In the genomic region with DNA sequence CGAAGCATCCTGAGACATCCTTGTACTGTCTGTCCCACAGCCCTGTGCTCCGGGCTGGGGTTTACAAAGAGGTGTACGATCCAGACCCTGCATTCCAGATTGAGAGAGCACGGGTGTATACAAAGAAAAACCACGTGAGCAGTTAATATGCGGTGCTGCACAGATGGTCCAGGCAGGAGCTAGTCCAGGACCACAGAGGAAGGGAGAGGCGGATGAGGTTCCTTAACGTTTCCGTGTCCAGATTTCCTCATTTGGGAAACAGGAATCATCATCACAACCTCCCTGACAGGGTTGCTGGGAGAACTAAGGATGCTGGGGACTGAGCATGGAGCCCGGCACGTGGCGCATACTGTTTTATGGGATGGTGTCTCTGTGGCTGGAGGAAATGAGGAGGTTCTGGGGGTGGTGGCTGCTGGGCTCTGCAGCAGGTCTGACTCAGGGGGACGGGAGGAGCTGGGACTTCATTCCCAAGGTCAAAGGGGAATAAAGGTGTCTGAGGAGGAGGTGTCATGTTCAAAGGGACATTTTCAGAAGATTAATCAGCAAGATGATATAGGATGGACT, we compare ENCODE assay signal across 19 cellular contexts. TPM values are rescaled to one million over a fixed set of nuclear protein-coding genes. Genes with fewer than 3 reads are reported as not detected.
A peak's percentile ranks its signal among the peaks of the same experiment; 100 is the strongest.
DNase-seq lines count a peak whose midpoint lies in the region; ATAC-seq, FAIRE-seq and TF ChIP-seq lines count a peak whose summit lies in the region.
"Had no signal": no experiment of that assay in that cellular context is flagged by ENCODE, and none has a peak within 500 bp of the region (broad histone marks: within the 10 kb centered on the region; RNA-seq: fewer than 3 reads in every experiment).

No MANE protein-coding gene starts in this region.

- CTCF ChIA-PET in HepG2 (lab: Yijun Ruan, JAX; ENCODE audit: low intra/inter-chr PET ratio, low total read pairs): interaction anchor here (0.8 to 1.6 kb wide), 2 partner anchors 166 to 168 kb away, joined by 3 to 4 read pairs; no protein-coding TSS in a partner anchor

- peaks cover 82% of the 10 kb centered on the region for H3K36me3 Mint-ChIP-seq in stimulated activated effector memory CD8-positive, alpha-beta T cell treated with anti-CD3 and anti-CD28 coated beads, Interleukin-12 subunit alpha, Interleukin-12 subunit beta, amount 100 ng/mL, for 72 hours
- peaks cover 54% of the 10 kb centered on the region for H3K36me3 Mint-ChIP-seq in endodermal cell (ENCODE audit: low read depth)

- no peaks in the 10 kb centered on the region for H3K9me2 ChIP-seq in OCI-LY1 (ENCODE audit: low read depth, low read length)

- no peaks in the 10 kb centered on the region for H3K79me2 ChIP-seq in HepG2 (ENCODE audit: insufficient read depth, low read length)
- no peaks in the 10 kb centered on the region for H3K79me2 ChIP-seq in OCI-LY1 (ENCODE audit: insufficient read depth, low read length)

- no peak for TF ChIP-seq RAD21 in HepG2 (CRISPR knock-in tag; IDR thresholded peaks at IDR 0.05)

- H3K36me3 ChIP-seq in HepG2 (replicated peaks in 1 of 2; ENCODE audit: control insufficient read depth in 1 of 2, insufficient read depth in 2 of 2, low read length in 2 of 2): peaks cover 37 to 77% of the 10 kb centered on the region in 2 experiments
- H3K36me3 ChIP-seq in right lobe of liver: peaks cover 7 to 65% (median 8%) of the 10 kb centered on the region in 4 donors
- H3K36me3 ChIP-seq in OCI-LY1 (ENCODE audit: insufficient read depth, low read length): peaks cover 36% of the 10 kb centered on the region
- H3K36me3 ChIP-seq in endodermal cell (ENCODE audit: control insufficient read depth, insufficient read depth, low read length): peaks cover 43% of the 10 kb centered on the region

- no peaks in the 10 kb centered on the region for H3K9me3 ChIP-seq in HepG2 (ENCODE audit: low read length)
- no peaks in the 10 kb centered on the region for H3K9me3 ChIP-seq in right lobe of liver
- H3K9me3 ChIP-seq in OCI-LY1 (ENCODE audit: low read length): no peaks in the 10 kb centered on the region
- H3K9me3 ChIP-seq in endodermal cell (ENCODE audit: control insufficient read depth, low read length): no peaks in the 10 kb centered on the region
- H3K9me3 ChIP-seq: MG63 had no signal

- H3K4me2 ChIP-seq in HepG2 (ENCODE audit: low read depth, low read length) (no peak overlapping the region), OCI-LY1 (ENCODE audit: low read length) (peak overlapping the region; percentile 65; the same call in 1 of the 2 replicates)

- H3K4me1 Mint-ChIP-seq in stimulated activated effector memory CD8-positive, alpha-beta T cell treated with anti-CD3 and anti-CD28 coated beads, Interleukin-12 subunit alpha, Interleukin-12 subunit beta, amount 100 ng/mL, for 72 hours: peaks cover 25% of the 10 kb centered on the region
- peaks cover 1% of the 10 kb centered on the region for H3K4me1 Mint-ChIP-seq in endodermal cell

- no peak for DNase-seq in HepG2 (ENCODE audit: low spot score)
- no peak for DNase-seq in right lobe of liver
- DNase-seq in cerebellum (ENCODE audit: low spot score): peak; percentile 67
- no peak for DNase-seq in stimulated activated effector memory CD8-positive, alpha-beta T cell treated with anti-CD3 and anti-CD28 coated beads, Interleukin-12 subunit alpha, Interleukin-12 subunit beta, amount 100 ng/mL, for 72 hours (ENCODE audit: low spot score in 2 of 2)
- no peak for DNase-seq in endodermal cell
- DNase-seq in stimulated activated CD4-positive, alpha-beta T cell treated with anti-CD3 and anti-CD28 coated beads, Interleukin-4, amount 100 ng/mL, for 4 hours: no peak
- DNase-seq in foreskin keratinocyte: no peak
- DNase-seq: Calu3, MG63, NCI-H2029, NCI-H524 treated with DMSO at 0.1 percent for 48 hours, NCI-H774 had no signal

- H3K9ac ChIP-seq in HepG2 (ENCODE audit: insufficient read depth, low read depth, low read length): no peak overlapping the region
- no peak overlapping the region for H3K9ac ChIP-seq in OCI-LY1 (ENCODE audit: low read length)
- H3K9ac ChIP-seq in endodermal cell (ENCODE audit: extremely low read depth, low read length, poor library complexity, severe bottlenecking): no peak overlapping the region

- H3K4me1 ChIP-seq in HepG2 (ENCODE audit: insufficient read depth, low read length) (peaks cover 3% of the 10 kb centered on the region), right lobe of liver (peaks cover 0 to 10% (median 4%) of the 10 kb centered on the region in 4 donors), OCI-LY1 (ENCODE audit: insufficient read depth, low read length, severe bottlenecking) (peaks cover 13% of the 10 kb centered on the region), endodermal cell (ENCODE audit: control insufficient read depth, insufficient read depth, low read length) (no peaks in the 10 kb centered on the region), foreskin keratinocyte (no peaks in the 10 kb centered on the region)

- ATAC-seq in HepG2: no peak
- no peak for ATAC-seq in right lobe of liver
- ATAC-seq in stimulated activated effector memory CD8-positive, alpha-beta T cell treated with anti-CD3 and anti-CD28 coated beads, Interleukin-12 subunit alpha, Interleukin-12 subunit beta, amount 100 ng/mL, for 72 hours: no peak
- no peak for ATAC-seq in foreskin keratinocyte
- ATAC-seq: PC-3 had no signal

- 89% methylated on average over 13 of the region's 13 CpGs for WGBS in HepG2 (ENCODE audit: low lambda C conversion rate)
- WGBS in right lobe of liver (ENCODE audit: insufficient coverage, low coverage, low lambda C conversion rate, missing lambda C conversion rate): 75% methylated on average over 10 of the region's 13 CpGs
- 88 to 95% methylated on average over 11 to 13 of the region's 13 CpGs for WGBS in endodermal cell (ENCODE audit: insufficient coverage in 1 of 2, insufficient read length in 1 of 2), 2 experiments

- TF ChIP-seq POLR2A in HepG2 (IDR thresholded peaks at IDR 0.05; ENCODE audit: insufficient read depth in 1 of 2, low read depth in 2 of 2, low read length in 2 of 2): no peak
- TF ChIP-seq POLR2A in right lobe of liver (IDR thresholded peaks at IDR 0.05): no peak

- H3F3A ChIP-seq in OCI-LY1 (ENCODE audit: insufficient read depth, low read length): no peaks in the 10 kb centered on the region

- in situ Hi-C loops in HepG2 (cut with HindIII; ENCODE audit: extremely low pct_ligation_motif_present, low pct_unique_long_range_greater_than_20kb): loop anchor here (5.0 kb wide), 1 partner anchor 169 kb away; no protein-coding TSS in a partner anchor

- H3K27ac Mint-ChIP-seq in stimulated activated effector memory CD8-positive, alpha-beta T cell treated with anti-CD3 and anti-CD28 coated beads, Interleukin-12 subunit alpha, Interleukin-12 subunit beta, amount 100 ng/mL, for 72 hours: peak overlapping the region; percentile 36
- no peak overlapping the region for H3K27ac Mint-ChIP-seq in endodermal cell
- H3K27ac Mint-ChIP-seq: B cell had no signal

- H3K27me3 Mint-ChIP-seq in endodermal cell (ENCODE audit: insufficient read depth): no peaks in the 10 kb centered on the region
- H3K27me3 Mint-ChIP-seq: B cell; CD8-positive, alpha-beta memory T cell had no signal

- H3K27ac ChIP-seq in HepG2 (ENCODE audit: extremely low read length, insufficient read depth, low read length) (no peak overlapping the region), right lobe of liver (no peak overlapping the region), OCI-LY1 (ENCODE audit: low read depth, low read length, poor library complexity, severe bottlenecking) (no peak overlapping the region), endodermal cell (ENCODE audit: low read depth, low read length) (no peak overlapping the region), foreskin keratinocyte (no peak overlapping the region)
- H3K27ac ChIP-seq: C4-2B had no signal

- TF ChIP-seq EP300 in HepG2 (IDR thresholded peaks at IDR 0.05; ENCODE audit: low read depth in 2 of 2, low read length in 2 of 2): no peak
- no peak for TF ChIP-seq EP300 in HepG2 (CRISPR knock-in tag; IDR thresholded peaks at IDR 0.05; ENCODE audit: borderline replicate concordance)

- intact Hi-C loops in HepG2 (cut with micrococcal nuclease; ENCODE audit: unreplicated experiment): no loop called here
- intact Hi-C loops in right lobe of liver (cut with DNase I): loop anchor here in 1 of 2 donors (10.0 kb wide), 1 partner anchor 166 kb away; no protein-coding TSS in a partner anchor

- POLR2A ChIA-PET in HepG2 (lab: Yijun Ruan, JAX): no interaction called here

- H3K9me3 Mint-ChIP-seq in stimulated activated effector memory CD8-positive, alpha-beta T cell treated with anti-CD3 and anti-CD28 coated beads, Interleukin-12 subunit alpha, Interleukin-12 subunit beta, amount 100 ng/mL, for 72 hours: no peaks in the 10 kb centered on the region
- H3K9me3 Mint-ChIP-seq in endodermal cell: no peaks in the 10 kb centered on the region

- H3K4me3 ChIP-seq in HepG2 (replicated peaks in 1 of 3; ENCODE audit: insufficient read depth in 1 of 3, low read depth in 2 of 3, low read length in 3 of 3): no peak overlapping the region
- H3K4me3 ChIP-seq in right lobe of liver: no peak overlapping the region
- H3K4me3 ChIP-seq in OCI-LY1 (ENCODE audit: low read depth, low read length, poor library complexity, severe bottlenecking): no peak overlapping the region
- no peak overlapping the region for H3K4me3 ChIP-seq in endodermal cell (ENCODE audit: low read length)
- H3K4me3 ChIP-seq: MG63 had no signal

- H3K27me3 ChIP-seq in HepG2 (ENCODE audit: control insufficient read depth in 1 of 2, insufficient read depth in 2 of 2, low read length in 2 of 2) (no peaks in the 10 kb centered on the region), right lobe of liver (no peaks in the 10 kb centered on the region), OCI-LY1 (ENCODE audit: insufficient read depth, low read length) (no peaks in the 10 kb centered on the region), endodermal cell (ENCODE audit: control insufficient read depth, insufficient read depth, low read length, poor library complexity, severe bottlenecking) (no peaks in the 10 kb centered on the region), foreskin keratinocyte (no peaks in the 10 kb centered on the region)
- H3K27me3 ChIP-seq: MG63 had no signal

- H2AFZ ChIP-seq in HepG2 (ENCODE audit: low read length) (no peak overlapping the region), OCI-LY1 (ENCODE audit: low read length) (no peak overlapping the region)

- FAIRE-seq in HepG2 (lab: Jason Lieb, UNC): no peak
- FAIRE-seq: GM18507, HTR-8/SVneo had no signal

- H4K20me1 ChIP-seq in HepG2 (ENCODE audit: insufficient read depth, low read length) (no peaks in the 10 kb centered on the region), OCI-LY1 (ENCODE audit: insufficient read depth, low read length) (no peaks in the 10 kb centered on the region)

- H3K4me3 Mint-ChIP-seq in stimulated activated effector memory CD8-positive, alpha-beta T cell treated with anti-CD3 and anti-CD28 coated beads, Interleukin-12 subunit alpha, Interleukin-12 subunit beta, amount 100 ng/mL, for 72 hours: no peak overlapping the region
- H3K4me3 Mint-ChIP-seq in endodermal cell: no peak overlapping the region
- H3K4me3 Mint-ChIP-seq: B cell had no signal

- no peak for TF ChIP-seq CTCF in HepG2 (CRISPR knock-in tag; IDR thresholded peaks at IDR 0.05)
- no peak for TF ChIP-seq CTCF in right lobe of liver (IDR thresholded peaks at IDR 0.05)
- no peak for TF ChIP-seq CTCF in OCI-LY1 (IDR thresholded peaks at IDR 0.05; ENCODE audit: low read length)
- no peak for TF ChIP-seq CTCF in endodermal cell (conservative IDR thresholded peaks at IDR 0.05)
- TF ChIP-seq CTCF in foreskin keratinocyte (conservative IDR thresholded peaks at IDR 0.05): no peak

- no TSS peak for BruUV-seq in HepG2 (replicated peaks; lab: Mats Ljungman, UMichigan)

RNA-seq across cellular contexts. Expression of gene WIPI1, which starts 26.2 kb away (rescaled TPM):
- 27.1 and 29.4 TPM in 2 replicates for total RNA-seq in HepG2 (2016; rRNA removed; fragmentation: Illumina TruSeq; extraction: Trizol)
- 42.3 and 43.2 TPM in 2 replicates for total RNA-seq in HepG2 (2016; cell fraction: cytosol; rRNA removed; fragmentation: Illumina TruSeq; extraction: Trizol; ENCODE audit: low read depth)
- total RNA-seq in HepG2 (2016; cell fraction: insoluble cytoplasmic fraction; rRNA removed; fragmentation: Illumina TruSeq; extraction: Trizol): 26.8 and 26.9 TPM in 2 replicates
- 52.2 and 60.9 TPM in 2 replicates for total RNA-seq in HepG2 (2016; cell fraction: membrane; rRNA removed; fragmentation: Illumina TruSeq; extraction: Trizol)
- total RNA-seq in HepG2 (2016; cell fraction: nucleus; rRNA removed; fragmentation: Illumina TruSeq; extraction: Trizol): 20.0 and 20.6 TPM in 2 replicates
- polyA plus RNA-seq in HepG2 (2011; rRNA removed): 135 and 141 TPM in 2 replicates
- polyA plus RNA-seq in HepG2 (2011; cell fraction: cytosol; rRNA removed): 141 and 148 TPM in 2 replicates
- polyA plus RNA-seq in HepG2 (2011; cell fraction: nucleus; rRNA removed): 91.7 and 99.3 TPM in 2 replicates
- 48.1 and 57.2 TPM in 2 replicates for polyA plus RNA-seq in HepG2 (2012)
- 45.3 and 47.3 TPM in 2 replicates for polyA plus RNA-seq in HepG2 (2016; cell fraction: cytosol; fragmentation: Illumina TruSeq; extraction: Trizol; ENCODE audit: low read depth)
- 33.2 and 35.9 TPM in 2 replicates for polyA plus RNA-seq in HepG2 (2016; cell fraction: insoluble cytoplasmic fraction; fragmentation: Illumina TruSeq; extraction: Trizol; ENCODE audit: low read depth)
- 57.1 and 57.2 TPM in 2 replicates for polyA plus RNA-seq in HepG2 (2016; cell fraction: membrane; fragmentation: Illumina TruSeq; extraction: Trizol; ENCODE audit: low read depth)
- 21.9 and 35.2 TPM in 2 replicates for polyA plus RNA-seq in HepG2 (2016; cell fraction: nucleus; fragmentation: Illumina TruSeq; extraction: Trizol; ENCODE audit: insufficient read depth, low read depth)
- polyA minus RNA-seq in HepG2 (2011; rRNA and poly(A)+ RNA removed; ENCODE audit: low replicate concordance): 18.4 and 144 TPM in 2 replicates
- 64.7 and 68.0 TPM in 2 replicates for polyA minus RNA-seq in HepG2 (2011; cell fraction: cytosol; rRNA and poly(A)+ RNA removed)
- polyA minus RNA-seq in HepG2 (2011; cell fraction: nucleus; rRNA and poly(A)+ RNA removed): 130 and 135 TPM in 2 replicates
- total RNA-seq in right lobe of liver: 10 to 100 TPM; 18.0 to 23.8 (median 19.9) TPM
- total RNA-seq in cerebellum: 18.8 TPM
- 10 to 100 TPM; 32.0 to 39.5 TPM for total RNA-seq in endodermal cell
- 21.5 TPM for polyA plus RNA-seq in endodermal cell (2013, experiment 1 of 2)
- 26.3 TPM for polyA plus RNA-seq in endodermal cell (2013, experiment 2 of 2)
- 24.0 and 32.0 TPM in 2 replicates for total RNA-seq in foreskin keratinocyte
- polyA plus RNA-seq in foreskin keratinocyte: 16.9 and 20.8 TPM in 2 replicates
